In genomic region chr13:112428704-112429103, GRCh38 we compare ENCODE assay signal across 37 cellular contexts. TPM values are rescaled to one million over a fixed set of nuclear protein-coding genes. Genes with fewer than 3 reads are reported as not detected.
"Had no signal": no experiment of that assay in that cellular context is flagged by ENCODE, and none has a peak within 500 bp of the region (broad histone marks: within the 10 kb centered on the region; RNA-seq: fewer than 3 reads in every experiment).

No MANE protein-coding gene starts in this region.

- ATAC-seq: activated CD8-positive, alpha-beta T cell treated with anti-CD3 and anti-CD28 coated beads for 36 hours; activated naive CD8-positive, alpha-beta T cell treated with anti-CD3 and anti-CD28 coated beads, Interleukin-2, amount 50 U/mL, for 24 hours had no signal

- DNase-seq: activated B cell treated with CpG ODN at 0.5 μM for 24 hours; activated CD4-positive, alpha-beta memory T cell treated with anti-CD3 and anti-CD28 coated beads for 36 hours; activated CD4-positive, alpha-beta T cell treated with anti-CD3 and anti-CD28 coated beads for 4 hours; activated CD4-positive, alpha-beta T cell treated with anti-CD3 and anti-CD28 coated beads, Interleukin-2, amount 10 ng/mL, durations not matched to agents 24 days and 14 days; activated CD4-positive, alpha-beta T cell treated with anti-CD3 and anti-CD28 coated beads, Interleukin-2, amount 50 U/mL, for 1 hour; activated CD4-positive, alpha-beta T cell treated with anti-CD3 and anti-CD28 coated beads, Interleukin-2, amount 50 U/mL, for 4 hours; activated CD4-positive, CD25-positive, alpha-beta regulatory T cell treated with anti-CD3 and anti-CD28 coated beads, Interleukin-2, amount 50 U/mL, for 72 hours; activated CD8-positive, alpha-beta memory T cell treated with anti-CD3 and anti-CD28 coated beads, Interleukin-2, amount 50 U/mL, for 48 hours; activated CD8-positive, alpha-beta T cell treated with anti-CD3 and anti-CD28 coated beads for 36 hours; activated effector memory CD4-positive, alpha-beta T cell treated with Interleukin-2 at 50 U/mL for 16 hours; activated gamma-delta T cell; activated naive CD4-positive, alpha-beta T cell treated with anti-CD3 and anti-CD28 coated beads, Interleukin-2, amount 10 ng/mL, durations not matched to agents 7 days and 5 days; activated naive CD4-positive, alpha-beta T cell treated with Interleukin-2 at 50 U/mL for 16 hours; activated naive CD8-positive, alpha-beta T cell treated with anti-CD3 and anti-CD28 coated beads, Interleukin-2, amount 10 ng/mL, durations not matched to agents 7 days and 5 days; activated naive CD8-positive, alpha-beta T cell treated with anti-CD3 and anti-CD28 coated beads, Interleukin-2, amount 50 U/mL, for 24 hours; activated T-cell treated with anti-CD3 and anti-CD28 coated beads, Interleukin-2, amount 50 U/mL, for 24 hours; activated T-cell treated with anti-CD3 and anti-CD28 coated beads, Interleukin-2, amount 50 U/mL, for 48 hours; amygdala; anterior cingulate cortex; caudate nucleus; cerebellar nuclear complex; T-helper 2 cell; T-helper 9 cell had no signal

- H3K27ac ChIP-seq: ascending aorta, cardiac muscle cell, VCaP had no signal

- H3K27ac Mint-ChIP-seq: activated B cell treated with CpG ODN at 0.5 μM for 24 hours; activated CD4-positive, alpha-beta memory T cell treated with anti-CD3 and anti-CD28 coated beads for 36 hours; activated CD4-positive, alpha-beta T cell treated with anti-CD3 and anti-CD28 coated beads, Interleukin-2, amount 10 ng/mL, durations not matched to agents 24 days and 14 days; activated CD8-positive, alpha-beta T cell treated with anti-CD3 and anti-CD28 coated beads for 36 hours; activated naive CD4-positive, alpha-beta T cell treated with anti-CD3 and anti-CD28 coated beads, Interleukin-2, amount 10 ng/mL, durations not matched to agents 7 days and 5 days; activated naive CD4-positive, alpha-beta T cell treated with anti-CD3 and anti-CD28 coated beads, Interleukin-2, amount 50 U/mL, for 24 hours; activated naive CD8-positive, alpha-beta T cell; activated naive CD8-positive, alpha-beta T cell treated with anti-CD3 and anti-CD28 coated beads, Interleukin-2, amount 10 ng/mL, durations not matched to agents 7 days and 5 days; activated naive CD8-positive, alpha-beta T cell treated with anti-CD3 and anti-CD28 coated beads, Interleukin-2, amount 50 U/mL, for 24 hours; activated T-cell treated with anti-CD3 and anti-CD28 coated beads, Interleukin-2, amount 50 U/mL, for 24 hours; activated T-helper 2 cell treated with anti-CD3 and anti-CD28 coated beads, Interferon-gamma antibody, Interleukin-2, Interleukin-4, amounts not matched to agents 10 μg/mL and 5 μg/mL and 100 μg/mL, durations not matched to agents 14 hours and 24 hours and 36 hours; brain; T-helper 1 cell treated with Interleukin-12 subunit alpha and Interleukin-12 subunit beta and Interleukin-4 antibody, amounts not matched to agents 30 μg/mL and 1 μg/mL, for 36 hours; T-helper 2 cell treated with Interferon-gamma antibody and Interleukin-4, amounts not matched to agents 5 μg/mL and 100 μg/mL, for 36 hours had no signal

- H3K4me3 Mint-ChIP-seq: activated B cell treated with CpG ODN at 0.5 μM for 24 hours; activated CD4-positive, alpha-beta memory T cell treated with anti-CD3 and anti-CD28 coated beads for 36 hours; activated CD4-positive, alpha-beta T cell treated with anti-CD3 and anti-CD28 coated beads, Interleukin-2, amount 10 ng/mL, durations not matched to agents 24 days and 14 days; activated CD8-positive, alpha-beta T cell treated with anti-CD3 and anti-CD28 coated beads for 36 hours; activated naive CD4-positive, alpha-beta T cell treated with anti-CD3 and anti-CD28 coated beads, Interleukin-2, amount 10 ng/mL, durations not matched to agents 7 days and 5 days; activated naive CD4-positive, alpha-beta T cell treated with anti-CD3 and anti-CD28 coated beads, Interleukin-2, amount 50 U/mL, for 24 hours; activated naive CD8-positive, alpha-beta T cell; activated naive CD8-positive, alpha-beta T cell treated with anti-CD3 and anti-CD28 coated beads, Interleukin-2, amount 10 ng/mL, durations not matched to agents 7 days and 5 days; activated naive CD8-positive, alpha-beta T cell treated with anti-CD3 and anti-CD28 coated beads, Interleukin-2, amount 50 U/mL, for 24 hours; activated T-cell treated with anti-CD3 and anti-CD28 coated beads, Interleukin-2, amount 50 U/mL, for 24 hours; brain; central memory CD8-positive, alpha-beta T cell; T-helper 1 cell treated with Interleukin-12 subunit alpha and Interleukin-12 subunit beta and Interleukin-4 antibody, amounts not matched to agents 30 μg/mL and 1 μg/mL, for 36 hours; T-helper 2 cell treated with Interferon-gamma antibody and Interleukin-4, amounts not matched to agents 5 μg/mL and 100 μg/mL, for 36 hours had no signal

- H3K4me1 ChIP-seq: ascending aorta had no signal

- H3K4me1 Mint-ChIP-seq: activated B cell treated with CpG ODN at 0.5 μM for 24 hours; activated CD4-positive, alpha-beta T cell treated with anti-CD3 and anti-CD28 coated beads, Interleukin-2, amount 10 ng/mL, durations not matched to agents 24 days and 14 days; activated naive CD4-positive, alpha-beta T cell treated with anti-CD3 and anti-CD28 coated beads, Interleukin-2, amount 10 ng/mL, durations not matched to agents 7 days and 5 days; activated naive CD4-positive, alpha-beta T cell treated with anti-CD3 and anti-CD28 coated beads, Interleukin-2, amount 50 U/mL, for 24 hours; activated naive CD8-positive, alpha-beta T cell treated with anti-CD3 and anti-CD28 coated beads, Interleukin-2, amount 10 ng/mL, durations not matched to agents 7 days and 5 days; activated naive CD8-positive, alpha-beta T cell treated with anti-CD3 and anti-CD28 coated beads, Interleukin-2, amount 50 U/mL, for 24 hours; brain; central memory CD8-positive, alpha-beta T cell had no signal

- H3K36me3 ChIP-seq: ascending aorta, cardiac muscle cell had no signal

- H3K27me3 Mint-ChIP-seq: activated B cell treated with CpG ODN at 0.5 μM for 24 hours; activated CD4-positive, alpha-beta T cell treated with anti-CD3 and anti-CD28 coated beads, Interleukin-2, amount 10 ng/mL, durations not matched to agents 24 days and 14 days; activated naive CD4-positive, alpha-beta T cell treated with anti-CD3 and anti-CD28 coated beads, Interleukin-2, amount 10 ng/mL, durations not matched to agents 7 days and 5 days; activated naive CD8-positive, alpha-beta T cell treated with anti-CD3 and anti-CD28 coated beads, Interleukin-2, amount 50 U/mL, for 24 hours had no signal

- H3K36me3 Mint-ChIP-seq: activated CD4-positive, alpha-beta memory T cell treated with anti-CD3 and anti-CD28 coated beads for 36 hours; activated naive CD4-positive, alpha-beta T cell treated with anti-CD3 and anti-CD28 coated beads, Interleukin-2, amount 10 ng/mL, durations not matched to agents 7 days and 5 days; activated naive CD8-positive, alpha-beta T cell; activated naive CD8-positive, alpha-beta T cell treated with anti-CD3 and anti-CD28 coated beads, Interleukin-2, amount 10 ng/mL, durations not matched to agents 7 days and 5 days had no signal

- H3K4me3 ChIP-seq: ascending aorta, cardiac muscle cell had no signal

RNA-seq across cellular contexts. Expression of gene SPACA7, which starts 52.5 kb away (rescaled TPM):
- total RNA-seq: activated B cell treated with CpG ODN at 0.5 μM for 24 hours; activated CD4-positive, alpha-beta memory T cell treated with anti-CD3 and anti-CD28 coated beads for 36 hours; activated CD4-positive, alpha-beta T cell treated with anti-CD3 and anti-CD28 coated beads, Interleukin-2, amount 10 ng/mL, durations not matched to agents 24 days and 14 days; activated CD8-positive, alpha-beta memory T cell treated with anti-CD3 and anti-CD28 coated beads for 36 hours; activated CD8-positive, alpha-beta T cell treated with anti-CD3 and anti-CD28 coated beads for 36 hours; activated naive CD8-positive, alpha-beta T cell treated with anti-CD3 and anti-CD28 coated beads, Interleukin-2, amount 10 ng/mL, durations not matched to agents 7 days and 5 days; activated T-helper 2 cell treated with anti-CD3 and anti-CD28 coated beads, Interferon-gamma antibody, Interleukin-2, Interleukin-4, amounts not matched to agents 10 μg/mL and 5 μg/mL and 100 μg/mL, durations not matched to agents 14 hours and 24 hours and 36 hours; ascending aorta; bronchial epithelial cell; cardiac muscle cell; chondrocyte had no signal
- polyA plus RNA-seq: adipose tissue, cardiac muscle cell had no signal
